ENCODE assay signal across 33 cellular contexts in the genomic region with DNA sequence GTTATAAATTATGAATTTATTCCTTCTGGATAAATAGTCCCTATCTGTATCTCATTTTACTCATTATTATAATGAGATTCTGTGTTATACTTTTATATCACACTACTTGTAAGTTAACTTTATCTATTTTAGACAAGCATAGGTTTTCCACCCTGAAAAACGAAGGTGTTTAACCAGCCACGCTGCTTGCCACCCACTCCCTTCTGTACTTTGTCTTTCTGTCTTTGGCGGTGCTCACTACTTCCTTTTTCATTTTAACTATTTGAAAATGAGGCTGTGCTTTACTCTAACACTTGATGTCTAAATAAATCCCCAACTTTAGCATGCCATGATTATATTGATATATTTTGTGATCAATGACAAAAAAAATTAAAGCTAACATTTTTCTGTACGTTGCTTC.
"Had no signal": no experiment of that assay in that cellular context is flagged by ENCODE, and none has a peak within 500 bp of the region (broad histone marks: within the 10 kb centered on the region; RNA-seq: fewer than 3 reads in every experiment).

No MANE protein-coding gene starts in this region.

- H3K27me3 ChIP-seq: ascending aorta, cardiac muscle cell, colonic mucosa had no signal

- H3K27ac Mint-ChIP-seq: activated B cell treated with CpG ODN at 0.5 μM for 24 hours; activated CD4-positive, alpha-beta memory T cell treated with anti-CD3 and anti-CD28 coated beads for 36 hours; activated CD4-positive, alpha-beta T cell treated with anti-CD3 and anti-CD28 coated beads, Interleukin-2, amount 10 ng/mL, durations not matched to agents 24 days and 14 days; activated CD8-positive, alpha-beta T cell treated with anti-CD3 and anti-CD28 coated beads for 36 hours; activated naive CD4-positive, alpha-beta T cell treated with anti-CD3 and anti-CD28 coated beads for 36 hours; activated naive CD8-positive, alpha-beta T cell; activated naive CD8-positive, alpha-beta T cell treated with anti-CD3 and anti-CD28 coated beads, Interleukin-2, amount 10 ng/mL, durations not matched to agents 7 days and 5 days; activated naive CD8-positive, alpha-beta T cell treated with anti-CD3 and anti-CD28 coated beads, Interleukin-2, amount 50 U/mL, for 24 hours; activated T-cell treated with anti-CD3 and anti-CD28 coated beads, Interleukin-2, amount 50 U/mL, for 72 hours; activated T-helper 1 cell treated with anti-CD3 and anti-CD28 coated beads, Interleukin-12 subunit alpha, Interleukin-12 subunit beta, Interleukin-2, Interleukin-4 antibody, amounts not matched to agents 30 ng/mL and 10 ng/mL and 1 ng/mL, durations not matched to agents 14 hours and 24 hours and 36 hours; activated T-helper 17 cell treated with anti-CD3 and anti-CD28 coated beads, Interleukin-2, amount 50 U/mL, for 72 hours; brain; T-helper 2 cell treated with Interferon-gamma antibody and Interleukin-4, amounts not matched to agents 5 μg/mL and 100 μg/mL, for 36 hours had no signal

- ATAC-seq: activated CD8-positive, alpha-beta T cell treated with anti-CD3 and anti-CD28 coated beads for 36 hours; activated naive CD8-positive, alpha-beta T cell treated with anti-CD3 and anti-CD28 coated beads, Interleukin-2, amount 50 U/mL, for 24 hours; activated T-cell treated with anti-CD3 and anti-CD28 coated beads, Interleukin-2, amount 50 U/mL, for 4 hours; activated T-cell treated with anti-CD3 and anti-CD28 coated beads, Interleukin-2, amount 50 U/mL, for 72 hours; activated T-helper 17 cell treated with anti-CD3 and anti-CD28 coated beads, Interleukin-2, amount 50 U/mL, for 72 hours had no signal

- H3K27ac ChIP-seq: ascending aorta, cardiac muscle cell, colonic mucosa, VCaP had no signal

- H3K9me3 Mint-ChIP-seq: activated CD4-positive, alpha-beta T cell treated with anti-CD3 and anti-CD28 coated beads, Interleukin-2, amount 10 ng/mL, durations not matched to agents 24 days and 14 days; activated naive CD4-positive, alpha-beta T cell treated with anti-CD3 and anti-CD28 coated beads for 36 hours; activated naive CD8-positive, alpha-beta T cell treated with anti-CD3 and anti-CD28 coated beads, Interleukin-2, amount 50 U/mL, for 24 hours; activated T-cell treated with anti-CD3 and anti-CD28 coated beads, Interleukin-2, amount 50 U/mL, for 4 hours; activated T-cell treated with anti-CD3 and anti-CD28 coated beads, Interleukin-2, amount 50 U/mL, for 72 hours; activated T-helper 1 cell treated with anti-CD3 and anti-CD28 coated beads, Interleukin-12 subunit alpha, Interleukin-12 subunit beta, Interleukin-2, Interleukin-4 antibody, amounts not matched to agents 30 ng/mL and 10 ng/mL and 1 ng/mL, durations not matched to agents 14 hours and 24 hours and 36 hours; activated T-helper 17 cell treated with anti-CD3 and anti-CD28 coated beads, Interleukin-2, amount 50 U/mL, for 72 hours; T-helper 2 cell treated with Interferon-gamma antibody and Interleukin-4, amounts not matched to agents 5 μg/mL and 100 μg/mL, for 36 hours had no signal

- H3K36me3 Mint-ChIP-seq: activated CD4-positive, alpha-beta memory T cell treated with anti-CD3 and anti-CD28 coated beads for 36 hours; activated naive CD8-positive, alpha-beta T cell; activated naive CD8-positive, alpha-beta T cell treated with anti-CD3 and anti-CD28 coated beads, Interleukin-2, amount 10 ng/mL, durations not matched to agents 7 days and 5 days; brain had no signal

- H3K4me3 ChIP-seq: ascending aorta, cardiac muscle cell, colonic mucosa had no signal

- H3K4me1 ChIP-seq: ascending aorta, colonic mucosa had no signal

- H3K9me3 ChIP-seq: ascending aorta, colonic mucosa had no signal

- DNase-seq: activated B cell treated with CpG ODN at 0.5 μM for 24 hours; activated CD4-positive, alpha-beta memory T cell treated with anti-CD3 and anti-CD28 coated beads for 36 hours; activated CD4-positive, alpha-beta T cell treated with anti-CD3 and anti-CD28 coated beads for 4 hours; activated CD4-positive, alpha-beta T cell treated with anti-CD3 and anti-CD28 coated beads, Interleukin-2, amount 10 ng/mL, durations not matched to agents 24 days and 14 days; activated CD4-positive, alpha-beta T cell treated with anti-CD3 and anti-CD28 coated beads, Interleukin-2, amount 50 U/mL, for 1 hour; activated CD4-positive, alpha-beta T cell treated with anti-CD3 and anti-CD28 coated beads, Interleukin-2, amount 50 U/mL, for 4 hours; activated CD4-positive, CD25-positive, alpha-beta regulatory T cell treated with anti-CD3 and anti-CD28 coated beads, Interleukin-2, amount 50 U/mL, for 72 hours; activated CD8-positive, alpha-beta memory T cell treated with anti-CD3 and anti-CD28 coated beads, Interleukin-2, amount 50 U/mL, for 4 hours; activated CD8-positive, alpha-beta T cell treated with anti-CD3 and anti-CD28 coated beads for 36 hours; activated effector memory CD4-positive, alpha-beta T cell treated with anti-CD3 and anti-CD28 coated beads, Interleukin-2, amount 50 U/mL, for 16 hours; activated gamma-delta T cell treated with Interleukin-2 at 50 U/mL for 16 hours; activated naive CD4-positive, alpha-beta T cell; activated naive CD4-positive, alpha-beta T cell treated with anti-CD3 and anti-CD28 coated beads for 36 hours; activated naive CD4-positive, alpha-beta T cell treated with anti-CD3 and anti-CD28 coated beads, Interleukin-2, amount 50 U/mL, for 16 hours; activated naive CD8-positive, alpha-beta T cell treated with anti-CD3 and anti-CD28 coated beads, Interleukin-2, amount 10 ng/mL, durations not matched to agents 7 days and 5 days; activated naive CD8-positive, alpha-beta T cell treated with anti-CD3 and anti-CD28 coated beads, Interleukin-2, amount 50 U/mL, for 24 hours; activated T-cell treated with anti-CD3 and anti-CD28 coated beads for 4 hours; activated T-cell treated with anti-CD3 and anti-CD28 coated beads, Interleukin-2, amount 50 U/mL, for 1 hour; activated T-cell treated with anti-CD3 and anti-CD28 coated beads, Interleukin-2, amount 50 U/mL, for 4 hours; activated T-cell treated with anti-CD3 and anti-CD28 coated beads, Interleukin-2, amount 50 U/mL, for 72 hours; amygdala; cerebellar nuclear complex; colonic mucosa; T-helper 2 cell; T-helper 9 cell had no signal

- H3K36me3 ChIP-seq: ascending aorta, cardiac muscle cell, colonic mucosa had no signal
